Comparison of ENCODE assay signal across 8 cellular contexts in genomic region chr12:751828-752672, GRCh38. TPM values are rescaled to one million over a fixed set of nuclear protein-coding genes. Genes with fewer than 3 reads are reported as not detected.
DNase-seq lines count a peak whose midpoint lies in the region; ATAC-seq and TF ChIP-seq lines count a peak whose summit lies in the region.

Gene WNK1, plus strand, starts transcription at chr12:752579. Its CDS starts 987 bp downstream, at chr12:753566.

- peak within 1 kb of the TSS; percentile 90 for H3K27ac Mint-ChIP-seq in activated naive CD4-positive, alpha-beta T cell treated with anti-CD3 and anti-CD28 coated beads, Interleukin-2, amount 50 U/mL, for 24 hours

- H3K4me1 Mint-ChIP-seq in activated naive CD4-positive, alpha-beta T cell treated with anti-CD3 and anti-CD28 coated beads, Interleukin-2, amount 50 U/mL, for 24 hours, result peaks cover 21% of the 10 kb centered on the region

- peak within 1 kb of the TSS; percentile 94 for H3K4me3 ChIP-seq in GM06990 (replicated peaks; ENCODE audit: low read depth, low read length)
- H3K4me3 ChIP-seq in testis, result peak within 1 kb of the TSS; percentile 86 to 96

- intact Hi-C loops in testis (cut with DNase I; ENCODE audit: low total_unique reads), result loop anchor here (5.0 to 10.0 kb wide), 2 partner anchors 107 to 175 kb away; no protein-coding TSS in a partner anchor

- H3K27ac ChIP-seq in testis, result peak within 1 kb of the TSS; percentile 96 to 99

- H3K36me3 Mint-ChIP-seq in activated naive CD4-positive, alpha-beta T cell treated with anti-CD3 and anti-CD28 coated beads, Interleukin-2, amount 50 U/mL, for 24 hours, result peaks cover 6% of the 10 kb centered on the region

- ATAC-seq in HG02588 (IDR thresholded peaks at IDR 0.05; ENCODE audit: unreplicated experiment) (peak; percentile 52), SK-N-SH treated with all-trans-retinoic acid at 6 μM for 48 hours (peak; percentile 74)

- WGBS in testis, 2 donors, result 2 to 4% methylated on average over 21 to 47 of the region's 47 CpGs

- H3K9me3 ChIP-seq in testis, result no peaks in the 10 kb centered on the region

- H3K27me3 ChIP-seq in GM06990 (replicated peaks; ENCODE audit: control insufficient read depth, insufficient read depth, low read length) (no peaks in the 10 kb centered on the region), testis (no peaks in the 10 kb centered on the region)

- TF ChIP-seq CTCF in GM06990 (IDR thresholded peaks at IDR 0.05; ENCODE audit: insufficient read depth, low read length, poor library complexity, severe bottlenecking) (no peak), testis (IDR thresholded peaks at IDR 0.05) (no peak)

- TF ChIP-seq POLR2A in testis (IDR thresholded peaks at IDR 0.05), result peak; percentile 49

- DNase-seq in GM06990 (ENCODE audit: extremely low read depth, insufficient read length) (peak; percentile 95), NCI-H1092 (lab: John Stamatoyannopoulos, UW) (peak; percentile 100), glomerular endothelial cell (ENCODE audit: extremely low read depth, low read depth, low spot score) (peak; percentile 93), occipital lobe (lab: John Stamatoyannopoulos, UW) (peak; percentile 98), testis (peak; percentile 99)

- no peaks in the 10 kb centered on the region for H3K9me3 Mint-ChIP-seq in activated naive CD4-positive, alpha-beta T cell treated with anti-CD3 and anti-CD28 coated beads, Interleukin-2, amount 50 U/mL, for 24 hours

- H3K4me1 ChIP-seq in testis, result peaks cover 5% of the 10 kb centered on the region

- H3K4me3 Mint-ChIP-seq in activated naive CD4-positive, alpha-beta T cell treated with anti-CD3 and anti-CD28 coated beads, Interleukin-2, amount 50 U/mL, for 24 hours, result peak within 1 kb of the TSS; percentile 97

- H3K36me3 ChIP-seq in GM06990 (ENCODE audit: control insufficient read depth, insufficient read depth, low read length) (0 out of 2 replicates have a peak, but pooled peaks cover 3% of the 10 kb centered on the region), testis (ENCODE audit: low read depth, missing control alignments) (no peaks in the 10 kb centered on the region)

- H3K27me3 Mint-ChIP-seq in activated naive CD4-positive, alpha-beta T cell treated with anti-CD3 and anti-CD28 coated beads, Interleukin-2, amount 50 U/mL, for 24 hours, result no peaks in the 10 kb centered on the region

TF ChIP-seq in SK-N-SH treated with all-trans-retinoic acid at 6 μM for 48 hours, 23 proteins besides CTCF, POLR2A, EP300 and RAD21:
- TF ChIP-seq, protein P1, sequence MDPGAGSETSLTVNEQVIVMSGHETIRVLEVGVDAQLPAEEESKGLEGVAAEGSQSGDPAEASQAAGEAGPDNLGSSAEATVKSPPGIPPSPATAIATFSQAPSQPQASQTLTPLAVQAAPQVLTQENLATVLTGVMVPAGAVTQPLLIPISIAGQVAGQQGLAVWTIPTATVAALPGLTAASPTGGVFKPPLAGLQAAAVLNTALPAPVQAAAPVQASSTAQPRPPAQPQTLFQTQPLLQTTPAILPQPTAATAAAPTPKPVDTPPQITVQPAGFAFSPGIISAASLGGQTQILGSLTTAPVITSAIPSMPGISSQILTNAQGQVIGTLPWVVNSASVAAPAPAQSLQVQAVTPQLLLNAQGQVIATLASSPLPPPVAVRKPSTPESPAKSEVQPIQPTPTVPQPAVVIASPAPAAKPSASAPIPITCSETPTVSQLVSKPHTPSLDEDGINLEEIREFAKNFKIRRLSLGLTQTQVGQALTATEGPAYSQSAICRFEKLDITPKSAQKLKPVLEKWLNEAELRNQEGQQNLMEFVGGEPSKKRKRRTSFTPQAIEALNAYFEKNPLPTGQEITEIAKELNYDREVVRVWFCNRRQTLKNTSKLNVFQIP (CRISPR knock-in tag; IDR thresholded peaks at IDR 0.05; ENCODE audit: borderline replicate concordance, low read depth), result no peak
- TF ChIP-seq TOX (CRISPR knock-in tag; IDR thresholded peaks at IDR 0.05; ENCODE audit: borderline replicate concordance) (no peak), ZC3H10 (CRISPR knock-in tag; IDR thresholded peaks at IDR 0.05) (no peak), RARB (CRISPR knock-in tag; IDR thresholded peaks at IDR 0.05) (no peak), OSR1 (CRISPR knock-in tag; IDR thresholded peaks at IDR 0.05) (no peak), TSHZ2 (CRISPR knock-in tag; IDR thresholded peaks at IDR 0.05) (no peak), SNAI2 (CRISPR knock-in tag; IDR thresholded peaks at IDR 0.05) (no peak), ZNF8 (CRISPR knock-in tag; IDR thresholded peaks at IDR 0.05) (no peak), ZNF565 (CRISPR knock-in tag; conservative IDR thresholded peaks at IDR 0.05; ENCODE audit: low read depth) (no peak), ARNTL (CRISPR knock-in tag; IDR thresholded peaks at IDR 0.05; ENCODE audit: borderline replicate concordance, low read depth) (no peak), CSDC2 (CRISPR knock-in tag; IDR thresholded peaks at IDR 0.05) (no peak), BACH2 (CRISPR knock-in tag; IDR thresholded peaks at IDR 0.05; ENCODE audit: borderline replicate concordance) (no peak), ZFP30 (CRISPR knock-in tag; IDR thresholded peaks at IDR 0.05) (no peak), PPARA (CRISPR knock-in tag; IDR thresholded peaks at IDR 0.05; ENCODE audit: borderline replicate concordance) (no peak)
- TF ChIP-seq, protein P2, sequence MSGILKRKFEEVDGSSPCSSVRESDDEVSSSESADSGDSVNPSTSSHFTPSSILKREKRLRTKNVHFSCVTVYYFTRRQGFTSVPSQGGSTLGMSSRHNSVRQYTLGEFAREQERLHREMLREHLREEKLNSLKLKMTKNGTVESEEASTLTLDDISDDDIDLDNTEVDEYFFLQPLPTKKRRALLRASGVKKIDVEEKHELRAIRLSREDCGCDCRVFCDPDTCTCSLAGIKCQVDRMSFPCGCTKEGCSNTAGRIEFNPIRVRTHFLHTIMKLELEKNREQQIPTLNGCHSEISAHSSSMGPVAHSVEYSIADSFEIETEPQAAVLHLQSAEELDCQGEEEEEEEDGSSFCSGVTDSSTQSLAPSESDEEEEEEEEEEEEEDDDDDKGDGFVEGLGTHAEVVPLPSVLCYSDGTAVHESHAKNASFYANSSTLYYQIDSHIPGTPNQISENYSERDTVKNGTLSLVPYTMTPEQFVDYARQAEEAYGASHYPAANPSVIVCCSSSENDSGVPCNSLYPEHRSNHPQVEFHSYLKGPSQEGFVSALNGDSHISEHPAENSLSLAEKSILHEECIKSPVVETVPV (CRISPR knock-in tag; IDR thresholded peaks at IDR 0.05), result no peak
TF ChIP-seq in SK-N-SH treated with all-trans-retinoic acid at 6 μM for 48 hours: peak in this region for 0.

RNA-seq across cellular contexts. Expression of gene WNK1, which starts in this region (rescaled TPM):
- total RNA-seq in glomerular endothelial cell, result 77.0 and 112 TPM in 2 replicates
- 84.2 TPM for total RNA-seq in occipital lobe
- 100 to 1,000 TPM; 259 to 276 TPM for total RNA-seq in testis
- 152 TPM for polyA plus RNA-seq in testis (ENCODE audit: insufficient read depth, low read depth, low replicate concordance)

Comparison
In these comparisons a context has a peak if more than half of its experiments do, and no peak if none do; other contexts are left out.
1. Peak in every context shown above with its lines: DNase-seq, ATAC-seq, H3K4me3 ChIP-seq and H3K27ac ChIP-seq.